In genomic region chr3:151477596-151478375, GRCh38 we compare ENCODE assay signal across 15 cellular contexts. TPM values are rescaled to one million over a fixed set of nuclear protein-coding genes. Genes with fewer than 3 reads are reported as not detected.
"Had no signal": no experiment of that assay in that cellular context is flagged by ENCODE, and none has a peak within 500 bp of the region (broad histone marks: within the 10 kb centered on the region; RNA-seq: fewer than 3 reads in every experiment).

No MANE protein-coding gene starts in this region.

- H3K36me3 ChIP-seq: gastroesophageal sphincter, heart right ventricle, right lobe of liver, thoracic aorta had no signal

- H3K4me3 ChIP-seq: gastroesophageal sphincter, heart right ventricle, psoas muscle, right lobe of liver, thoracic aorta had no signal

- H3K9me3 ChIP-seq: right lobe of liver had no signal

- H3K27ac ChIP-seq: gastroesophageal sphincter, heart right ventricle, psoas muscle, right lobe of liver, thoracic aorta had no signal

- DNase-seq: activated CD4-positive, alpha-beta T cell treated with anti-CD3 and anti-CD28 coated beads, Interleukin-2, amount 50 U/mL, for 1 hour; activated CD8-positive, alpha-beta memory T cell treated with anti-CD3 and anti-CD28 coated beads for 24 hours; aorta; heart right ventricle; left ventricle myocardium superior; nucleus accumbens; psoas muscle; right lobe of liver; stimulated activated CD4-positive, alpha-beta T cell treated with anti-CD3 and anti-CD28 coated beads, Interleukin-1b, Interleukin-23, amount 100 ng/mL, for 48 hours; stimulated activated naive CD8-positive, alpha-beta T cell treated with anti-CD3 and anti-CD28 coated beads, Interleukin-15, amount 100 ng/mL, for 72 hours had no signal

- H3K27me3 ChIP-seq: gastroesophageal sphincter, heart right ventricle, right lobe of liver had no signal

- ATAC-seq: activated CD4-positive, CD25-positive, alpha-beta regulatory T cell treated with anti-CD3 and anti-CD28 coated beads, Interleukin-2, amount 50 U/mL, for 24 hours; gastroesophageal sphincter; natural killer cell treated with Interleukin-12 subunit alpha and Interleukin-12 subunit beta and Interleukin-15 and Interleukin-18, amount 100 ng/mL, for 72 hours; psoas muscle; right lobe of liver; stimulated activated naive CD8-positive, alpha-beta T cell treated with anti-CD3 and anti-CD28 coated beads, Interleukin-15, amount 100 ng/mL, for 72 hours had no signal

- H3K4me1 ChIP-seq: right lobe of liver had no signal

RNA-seq across cellular contexts. Expression of gene IGSF10, which starts 16.9 kb away (rescaled TPM):
- total RNA-seq: dermis microvascular lymphatic vessel endothelial cell; natural killer cell treated with Interleukin-12 subunit alpha and Interleukin-12 subunit beta and Interleukin-15 and Interleukin-18, amount 100 ng/mL, for 72 hours had no signal
